Comparison of ENCODE assay signal across 1 cellular context in the genomic region with DNA sequence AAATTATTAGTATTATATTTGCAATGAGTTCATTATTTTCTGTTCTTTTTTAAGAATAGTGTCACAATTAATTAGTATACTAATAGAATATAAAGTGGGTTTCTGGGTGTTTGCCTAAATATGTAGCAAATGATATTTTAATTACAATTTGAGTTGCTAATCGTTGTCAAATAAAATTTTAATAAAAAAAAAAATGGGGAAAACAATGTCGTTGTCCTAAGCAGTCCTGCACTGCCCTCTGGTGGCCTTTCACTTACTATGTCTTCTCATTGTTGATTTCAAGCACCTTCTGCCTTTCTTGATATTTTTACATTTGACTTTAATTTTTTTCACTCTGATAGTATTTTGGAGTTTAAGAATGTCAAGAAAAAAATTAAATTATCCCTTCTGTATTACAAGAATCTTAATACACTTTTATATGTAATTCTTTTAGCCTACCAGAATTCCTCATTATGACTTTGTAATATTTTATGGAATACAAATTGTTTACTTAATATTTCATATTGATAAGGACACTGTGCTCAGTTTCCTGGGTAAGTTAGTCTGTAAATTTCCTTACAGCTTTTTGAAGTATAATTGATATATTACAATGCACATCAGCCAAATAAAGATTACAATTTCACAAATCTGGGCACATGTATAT.
TF ChIP-seq lines count a peak whose summit lies in the region.

No MANE protein-coding gene starts in this region.

TF ChIP-seq in WTC11, 78 proteins besides CTCF, POLR2A, EP300 and RAD21 (continued from another document):
- TF ChIP-seq, protein P1, sequence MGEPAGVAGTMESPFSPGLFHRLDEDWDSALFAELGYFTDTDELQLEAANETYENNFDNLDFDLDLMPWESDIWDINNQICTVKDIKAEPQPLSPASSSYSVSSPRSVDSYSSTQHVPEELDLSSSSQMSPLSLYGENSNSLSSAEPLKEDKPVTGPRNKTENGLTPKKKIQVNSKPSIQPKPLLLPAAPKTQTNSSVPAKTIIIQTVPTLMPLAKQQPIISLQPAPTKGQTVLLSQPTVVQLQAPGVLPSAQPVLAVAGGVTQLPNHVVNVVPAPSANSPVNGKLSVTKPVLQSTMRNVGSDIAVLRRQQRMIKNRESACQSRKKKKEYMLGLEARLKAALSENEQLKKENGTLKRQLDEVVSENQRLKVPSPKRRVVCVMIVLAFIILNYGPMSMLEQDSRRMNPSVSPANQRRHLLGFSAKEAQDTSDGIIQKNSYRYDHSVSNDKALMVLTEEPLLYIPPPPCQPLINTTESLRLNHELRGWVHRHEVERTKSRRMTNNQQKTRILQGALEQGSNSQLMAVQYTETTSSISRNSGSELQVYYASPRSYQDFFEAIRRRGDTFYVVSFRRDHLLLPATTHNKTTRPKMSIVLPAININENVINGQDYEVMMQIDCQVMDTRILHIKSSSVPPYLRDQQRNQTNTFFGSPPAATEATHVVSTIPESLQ (CRISPR knock-in tag; IDR thresholded peaks at IDR 0.05) = no peak
- no peak for TF ChIP-seq TEAD1 (CRISPR knock-in tag; IDR thresholded peaks at IDR 0.05)
- TF ChIP-seq MXD4 (CRISPR knock-in tag; IDR thresholded peaks at IDR 0.05; ENCODE audit: borderline replicate concordance) = no peak
TF ChIP-seq in WTC11: peak in this region for 0.
